8 cellular contexts compared by ENCODE assay signal in the genomic region with DNA sequence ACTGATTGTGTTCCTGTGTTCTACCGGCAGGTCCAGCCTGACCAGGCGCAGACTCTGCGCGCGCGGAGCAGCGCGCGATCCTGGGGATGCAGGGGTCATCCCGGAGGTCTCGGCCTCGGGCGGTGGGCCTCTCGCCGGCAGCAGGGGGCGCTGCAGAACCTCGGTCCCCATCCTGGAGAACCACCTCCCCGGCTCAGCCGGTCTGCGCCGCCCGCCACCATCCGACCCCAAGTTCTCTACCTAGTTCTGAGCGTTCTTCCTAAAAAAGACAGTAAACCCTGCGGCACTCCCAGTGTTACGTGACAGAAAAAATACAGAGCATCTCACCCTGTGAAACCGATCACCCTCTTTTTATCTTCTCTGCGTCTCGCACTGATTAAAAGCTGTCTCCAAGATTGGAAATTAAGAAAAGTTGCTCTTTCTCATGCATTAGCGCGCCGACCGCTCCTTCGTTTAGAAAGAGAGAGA. TPM values are rescaled to one million over a fixed set of nuclear protein-coding genes. Genes with fewer than 3 reads are reported as not detected.
A peak's percentile ranks its signal among the peaks of the same experiment; 100 is the strongest.
DNase-seq lines count a peak whose midpoint lies in the region; ATAC-seq and TF ChIP-seq lines count a peak whose summit lies in the region.

No MANE protein-coding gene starts in this region.

- peak overlapping the region in 4 of 9 donors; percentile 10 to 45 (median 20) for H3K27ac Mint-ChIP-seq in naive thymus-derived CD4-positive, alpha-beta T cell
- no peak overlapping the region for H3K27ac Mint-ChIP-seq in stimulated activated effector memory CD8-positive, alpha-beta T cell treated with anti-CD3 and anti-CD28 coated beads, Interleukin-12 subunit alpha, Interleukin-12 subunit beta, amount 100 ng/mL, for 72 hours

- ATAC-seq in GM18505 (IDR thresholded peaks at IDR 0.05; ENCODE audit: unreplicated experiment) (peak; percentile 87), HG02981 (IDR thresholded peaks at IDR 0.05; ENCODE audit: unreplicated experiment) (peak; percentile 87)
- ATAC-seq in naive thymus-derived CD4-positive, alpha-beta T cell, result peak; percentile 87
- peak; percentile 89 for ATAC-seq in stimulated activated effector memory CD8-positive, alpha-beta T cell treated with anti-CD3 and anti-CD28 coated beads, Interleukin-12 subunit alpha, Interleukin-12 subunit beta, amount 100 ng/mL, for 72 hours

- peak overlapping the region; percentile 84 to 95 (median 88) for H3K4me3 Mint-ChIP-seq in naive thymus-derived CD4-positive, alpha-beta T cell
- H3K4me3 Mint-ChIP-seq in stimulated activated effector memory CD8-positive, alpha-beta T cell treated with anti-CD3 and anti-CD28 coated beads, Interleukin-12 subunit alpha, Interleukin-12 subunit beta, amount 100 ng/mL, for 72 hours, result peak overlapping the region; percentile 86

- H3K9me3 Mint-ChIP-seq in naive thymus-derived CD4-positive, alpha-beta T cell, result no peaks in the 10 kb centered on the region
- H3K9me3 Mint-ChIP-seq in stimulated activated effector memory CD8-positive, alpha-beta T cell treated with anti-CD3 and anti-CD28 coated beads, Interleukin-12 subunit alpha, Interleukin-12 subunit beta, amount 100 ng/mL, for 72 hours, result no peaks in the 10 kb centered on the region

- peaks cover 0 to 11% of the 10 kb centered on the region in 2 donors for H3K27me3 ChIP-seq in naive thymus-derived CD4-positive, alpha-beta T cell (ENCODE audit: control insufficient read depth in 2 of 2, insufficient read depth in 2 of 2, low read length in 2 of 2)

- H3K4me1 ChIP-seq in naive thymus-derived CD4-positive, alpha-beta T cell (ENCODE audit: control insufficient read depth in 2 of 2, insufficient read depth in 2 of 2, low read length in 2 of 2), result no peaks in the 10 kb centered on the region

- H3K27me3 Mint-ChIP-seq in naive thymus-derived CD4-positive, alpha-beta T cell, result peaks cover 32 to 65% (median 47%) of the 10 kb centered on the region in 5 donors

- intact Hi-C loops in naive thymus-derived CD4-positive, alpha-beta T cell (cut with micrococcal nuclease), result loop anchor here (1.0 to 10.0 kb wide), 13 partner anchors 53 to 981 kb away; partner anchors contain the start of genes IL2 (in 2 of the 2), BBS12 (in 1 of the 2) and BLTP1 (in 1 of the 2)

- DNase-seq in A172 (ENCODE audit: low spot score), result peak; percentile 59
- DNase-seq in NCI-H748 treated with DMSO at 0.1 percent for 48 hours (lab: John Stamatoyannopoulos, UW), result peak; percentile 40
- peak; percentile 86 for DNase-seq in activated T-cell treated with anti-CD3 and anti-CD28 coated beads for 48 hours (ENCODE audit: low read depth)
- DNase-seq in fibroblast of mammary gland (ENCODE audit: low read depth), result peak; percentile 56
- DNase-seq in naive thymus-derived CD4-positive, alpha-beta T cell, result peak; percentile 53 to 88 (median 68)
- peak; percentile 88 to 96 for DNase-seq in stimulated activated effector memory CD8-positive, alpha-beta T cell treated with anti-CD3 and anti-CD28 coated beads, Interleukin-12 subunit alpha, Interleukin-12 subunit beta, amount 100 ng/mL, for 72 hours (ENCODE audit: low spot score in 2 of 2)

- CTCF ChIA-PET in naive thymus-derived CD4-positive, alpha-beta T cell (lab: Charles Lee), result interaction anchor here (0.5 to 2.0 kb wide), 5 partner anchors 20 to 628 kb away, joined by 3 to 13 read pairs (median 3); partner anchors contain the start of gene BLTP1

- peaks cover 0 to 26% (median 17%) of the 10 kb centered on the region in 7 donors for H3K4me1 Mint-ChIP-seq in naive thymus-derived CD4-positive, alpha-beta T cell
- H3K4me1 Mint-ChIP-seq in stimulated activated effector memory CD8-positive, alpha-beta T cell treated with anti-CD3 and anti-CD28 coated beads, Interleukin-12 subunit alpha, Interleukin-12 subunit beta, amount 100 ng/mL, for 72 hours, result peaks cover 13% of the 10 kb centered on the region

- no peak overlapping the region for H3K27ac ChIP-seq in naive thymus-derived CD4-positive, alpha-beta T cell (ENCODE audit: low read depth, low read length)

- peak; percentile 52 for TF ChIP-seq CTCF in fibroblast of mammary gland (conservative IDR thresholded peaks at IDR 0.05; ENCODE audit: control insufficient read depth, insufficient read depth, low read depth, low read length)

- H3K36me3 ChIP-seq in naive thymus-derived CD4-positive, alpha-beta T cell (ENCODE audit: control insufficient read depth in 2 of 3, insufficient read depth in 3 of 3, low read length in 3 of 3), result no peaks in the 10 kb centered on the region

- no peak for TF ChIP-seq POLR2A in GM18505 (IDR thresholded peaks at IDR 0.05; ENCODE audit: borderline replicate concordance, extremely low read depth, insufficient read depth, insufficient read length)

- no peaks in the 10 kb centered on the region for H3K36me3 Mint-ChIP-seq in naive thymus-derived CD4-positive, alpha-beta T cell
- no peaks in the 10 kb centered on the region for H3K36me3 Mint-ChIP-seq in stimulated activated effector memory CD8-positive, alpha-beta T cell treated with anti-CD3 and anti-CD28 coated beads, Interleukin-12 subunit alpha, Interleukin-12 subunit beta, amount 100 ng/mL, for 72 hours

- H3K9me3 ChIP-seq in naive thymus-derived CD4-positive, alpha-beta T cell (ENCODE audit: control insufficient read depth in 2 of 3, low read length in 3 of 3), result no peaks in the 10 kb centered on the region

- H3K4me3 ChIP-seq in fibroblast of mammary gland (ENCODE audit: control insufficient read depth, low read depth, low read length), result peak overlapping the region; percentile 56
- peak overlapping the region; percentile 50 for H3K4me3 ChIP-seq in naive thymus-derived CD4-positive, alpha-beta T cell (ENCODE audit: low read length)

- POLR2A ChIA-PET in naive thymus-derived CD4-positive, alpha-beta T cell (lab: Charles Lee), result no interaction called here

RNA-seq across cellular contexts. Expression of gene TRPC3, which starts 1.6 kb away (rescaled TPM):
- 0.57 and 0.98 TPM in 2 replicates for total RNA-seq in A172 (2014; rRNA removed; shearing (Covaris generic))
- under 1 TPM in 1 of 5 experiments, not detected in 4; 0.99 TPM for total RNA-seq in naive thymus-derived CD4-positive, alpha-beta T cell
- polyA plus RNA-seq in naive thymus-derived CD4-positive, alpha-beta T cell, result not detected

Comparison
In these comparisons a context has a peak if more than half of its experiments do, and no peak if none do; other contexts are left out.
1. DNase-seq: peak in every context shown above with its lines; median percentile 92 in stimulated activated effector memory CD8-positive, alpha-beta T cell treated with anti-CD3 and anti-CD28 coated beads, Interleukin-12 subunit alpha, Interleukin-12 subunit beta, amount 100 ng/mL, for 72 hours; 86 in activated T-cell treated with anti-CD3 and anti-CD28 coated beads for 48 hours; 68 in naive thymus-derived CD4-positive, alpha-beta T cell; 59 in A172; 56 in fibroblast of mammary gland; 40 in NCI-H748 treated with DMSO at 0.1 percent for 48 hours.